10 cellular contexts compared by ENCODE assay signal in the genomic region with DNA sequence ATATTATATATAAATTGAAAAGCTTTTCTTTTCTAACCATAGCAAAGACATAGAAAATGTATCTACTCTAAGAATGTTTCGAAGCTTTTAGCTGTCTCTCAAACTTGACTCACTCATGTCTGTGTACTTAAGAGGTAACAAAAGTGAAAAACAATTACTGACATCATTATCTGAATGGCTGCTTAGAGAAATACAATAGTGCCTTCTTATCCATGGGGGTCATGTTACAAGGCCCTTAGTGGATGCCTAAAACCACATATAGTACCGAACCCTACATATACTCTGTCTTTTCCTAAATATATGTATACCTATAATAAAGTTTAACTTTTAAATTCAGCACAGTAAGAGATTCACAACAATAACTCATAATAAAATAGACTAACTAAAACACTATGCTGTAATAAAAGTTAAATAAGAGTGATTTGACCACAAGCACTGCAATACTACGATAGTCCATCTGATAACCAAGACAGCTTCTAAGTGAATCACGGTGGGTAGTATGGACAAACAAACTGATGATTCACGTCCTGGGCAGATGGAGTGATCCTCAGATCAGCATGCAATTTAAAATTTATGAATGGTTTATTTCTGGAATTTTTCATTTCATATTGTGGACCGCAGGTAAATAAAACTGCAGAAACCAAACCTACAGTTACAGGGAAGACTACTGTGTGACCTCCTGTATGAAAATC.
A peak's percentile ranks its signal among the peaks of the same experiment; 100 is the strongest.
DNase-seq lines count a peak whose midpoint lies in the region; ATAC-seq and TF ChIP-seq lines count a peak whose summit lies in the region.
"Had no signal": no experiment of that assay in that cellular context is flagged by ENCODE, and none has a peak within 500 bp of the region (broad histone marks: within the 10 kb centered on the region; RNA-seq: fewer than 3 reads in every experiment).

No MANE protein-coding gene starts in this region.

- H3K4me2 ChIP-seq in osteoblast (ENCODE audit: insufficient read depth, low read length) (peak overlapping the region; percentile 25), MM.1S (ENCODE audit: low read depth, low read length) (no peak overlapping the region)

- no peak for TF ChIP-seq CTCF in osteoblast (IDR thresholded peaks at IDR 0.05; ENCODE audit: extremely low read depth, low read depth, low read length)
- TF ChIP-seq CTCF in MM.1S (IDR thresholded peaks at IDR 0.05; ENCODE audit: low read length), result no peak

- H3K9me3 ChIP-seq in osteoblast (ENCODE audit: low read depth, low read length) (no peaks in the 10 kb centered on the region), MM.1S (replicated peaks; ENCODE audit: insufficient read depth, low read length) (no peaks in the 10 kb centered on the region)
- H3K9me3 ChIP-seq: heart left ventricle had no signal

- H3K79me2 ChIP-seq in osteoblast (ENCODE audit: insufficient read depth, low read length), result no peaks in the 10 kb centered on the region
- no peaks in the 10 kb centered on the region for H3K79me2 ChIP-seq in MM.1S (ENCODE audit: low read length)

- ATAC-seq in HG03439 (IDR thresholded peaks at IDR 0.05; ENCODE audit: unreplicated experiment), result no peak

- peaks cover 17% of the 10 kb centered on the region for H3K4me1 ChIP-seq in osteoblast (ENCODE audit: insufficient read depth, low read length)
- H3K4me1 ChIP-seq in MM.1S (ENCODE audit: low read length), result no peaks in the 10 kb centered on the region

- H4K20me1 ChIP-seq in osteoblast (ENCODE audit: insufficient read depth, low read length) (no peaks in the 10 kb centered on the region), MM.1S (ENCODE audit: insufficient read depth, low read length) (no peaks in the 10 kb centered on the region)

- no peaks in the 10 kb centered on the region for H3F3A ChIP-seq in MM.1S (ENCODE audit: insufficient read depth, low read length)

- peak; percentile 33 for DNase-seq in H4 (ENCODE audit: low spot score)
- peak; percentile 80 for DNase-seq in NCI-H226
- peak; percentile 33 for DNase-seq in brain pericyte (ENCODE audit: low read depth, low spot score)
- peak; percentile 44 for DNase-seq in osteoblast (ENCODE audit: insufficient read length, low spot score, missing footprints)
- DNase-seq in iPS-NIHi7 (ENCODE audit: extremely low spot score), result no peak
- DNase-seq in MM.1S, result no peak
- DNase-seq: activated T-cell treated with anti-CD3 and anti-CD28 coated beads for 4 hours, heart left ventricle had no signal

- H3K36me3 ChIP-seq in osteoblast (ENCODE audit: insufficient read depth, low read length) (no peaks in the 10 kb centered on the region), MM.1S (replicated peaks; ENCODE audit: insufficient read depth, low read length) (no peaks in the 10 kb centered on the region)
- H3K36me3 ChIP-seq: cardiac muscle cell, heart left ventricle had no signal

- H3K4me3 ChIP-seq in osteoblast (ENCODE audit: insufficient read depth, low read length), result no peak overlapping the region
- H3K4me3 ChIP-seq in MM.1S (ENCODE audit: low read length), result no peak overlapping the region
- H3K4me3 ChIP-seq: cardiac muscle cell, heart left ventricle had no signal

- H3K9ac ChIP-seq in MM.1S (ENCODE audit: low read length), result no peak overlapping the region

- no peaks in the 10 kb centered on the region for H3K9me2 ChIP-seq in MM.1S (replicated peaks; ENCODE audit: insufficient read depth, low read length)

- no peaks in the 10 kb centered on the region for H3K27me3 ChIP-seq in osteoblast (ENCODE audit: insufficient read depth, low read length)
- H3K27me3 ChIP-seq in MM.1S (replicated peaks; ENCODE audit: insufficient read depth, low read length), result no peaks in the 10 kb centered on the region
- H3K27me3 ChIP-seq: cardiac muscle cell, heart left ventricle had no signal

- H3K27ac ChIP-seq in osteoblast (ENCODE audit: low read depth, low read length) (peak overlapping the region; percentile 32), MM.1S (ENCODE audit: low read length) (no peak overlapping the region)
- H3K27ac ChIP-seq: cardiac muscle cell had no signal

- H2AFZ ChIP-seq in osteoblast (ENCODE audit: low read length), result no peak overlapping the region
- H2AFZ ChIP-seq in MM.1S (ENCODE audit: low read length), result no peak overlapping the region

Comparison
In these comparisons a context has a peak if more than half of its experiments do, and no peak if none do; other contexts are left out.
1. DNase-seq: peak in H4 (single experiment), NCI-H226 (single experiment), brain pericyte (single experiment) and osteoblast (single experiment); none in iPS-NIHi7 (single experiment) and MM.1S (single experiment).